10 cellular contexts compared by ENCODE assay signal in genomic region chr7:6012355-6013104, GRCh38. TPM values are rescaled to one million over a fixed set of nuclear protein-coding genes. Genes with fewer than 3 reads are reported as not detected.
DNase-seq lines count a peak whose midpoint lies in the region; ATAC-seq and TF ChIP-seq lines count a peak whose summit lies in the region.
"Had no signal": no experiment of that assay in that cellular context is flagged by ENCODE, and none has a peak within 500 bp of the region (broad histone marks: within the 10 kb centered on the region; RNA-seq: fewer than 3 reads in every experiment).

No MANE protein-coding gene starts in this region.

- no peak overlapping the region for H3K9ac ChIP-seq in rectal smooth muscle tissue (ENCODE audit: low read length)

- peaks cover 10% of the 10 kb centered on the region for H3K4me1 ChIP-seq in rectal smooth muscle tissue (ENCODE audit: control insufficient read depth, insufficient read depth, low read length)

- no peaks in the 10 kb centered on the region for H3K27me3 ChIP-seq in rectal smooth muscle tissue (ENCODE audit: control insufficient read depth, insufficient read depth, low read length)

- peak overlapping the region; percentile 27 for H3K27ac ChIP-seq in rectal smooth muscle tissue (ENCODE audit: low read depth, low read length)
- H3K27ac ChIP-seq: thoracic aorta had no signal

- ATAC-seq in GM21528 (IDR thresholded peaks at IDR 0.05; ENCODE audit: low FRiP score, unreplicated experiment): no peak
- ATAC-seq in left ventricle myocardium superior: no peak

- H3K36me3 ChIP-seq in rectal smooth muscle tissue (ENCODE audit: control insufficient read depth, insufficient read depth, low read length): peaks cover 12% of the 10 kb centered on the region

- TF ChIP-seq CTCF in choroid plexus epithelial cell (conservative IDR thresholded peaks at IDR 0.05; ENCODE audit: low read depth, low read length): no peak

- H3K4me3 ChIP-seq in choroid plexus epithelial cell (ENCODE audit: low read depth, low read length): no peak overlapping the region
- no peak overlapping the region for H3K4me3 ChIP-seq in rectal smooth muscle tissue (ENCODE audit: low read length)
- H3K4me3 ChIP-seq: thoracic aorta had no signal

- DNase-seq in NCI-H2196 (lab: John Stamatoyannopoulos, UW; ENCODE audit: unreplicated experiment) (peak; percentile 26), choroid plexus epithelial cell (ENCODE audit: low read depth) (peak; percentile 37), NCI-H1694 (lab: John Stamatoyannopoulos, UW) (no peak), left ventricle myocardium superior (no peak)
- DNase-seq: effector CD8-positive, alpha-beta T cell; immature natural killer cell; NCI-H1092 had no signal

- intact Hi-C loops in left ventricle myocardium superior (cut with micrococcal nuclease): no loop called here

RNA-seq across cellular contexts. Expression of gene AIMP2, which starts 3.5 kb away (rescaled TPM):
- 54.8 TPM for total RNA-seq in left ventricle myocardium superior

RNA-seq across cellular contexts. Expression of gene PMS2, which starts 3.7 kb away (rescaled TPM):
- total RNA-seq in left ventricle myocardium superior: 5.9 TPM

RNA-seq across cellular contexts. Expression of gene ANKRD61, which starts 18.6 kb away (rescaled TPM):
- 0.20 TPM for total RNA-seq in left ventricle myocardium superior
- total RNA-seq: thoracic aorta had no signal

RNA-seq across cellular contexts. Expression of gene RSPH10B, which starts 42.0 kb away (rescaled TPM):
- total RNA-seq in left ventricle myocardium superior: not detected

RNA-seq across cellular contexts. Expression of gene EIF2AK1, which starts 46.4 kb away (rescaled TPM):
- total RNA-seq in left ventricle myocardium superior: 45.4 TPM

Comparison
In these comparisons a context has a peak if more than half of its experiments do, and no peak if none do; other contexts are left out.
1. DNase-seq: peak in NCI-H2196 (single experiment) and choroid plexus epithelial cell (single experiment); none in NCI-H1694 (single experiment) and left ventricle myocardium superior (single experiment).